13 cellular contexts compared by ENCODE assay signal in the genomic region with DNA sequence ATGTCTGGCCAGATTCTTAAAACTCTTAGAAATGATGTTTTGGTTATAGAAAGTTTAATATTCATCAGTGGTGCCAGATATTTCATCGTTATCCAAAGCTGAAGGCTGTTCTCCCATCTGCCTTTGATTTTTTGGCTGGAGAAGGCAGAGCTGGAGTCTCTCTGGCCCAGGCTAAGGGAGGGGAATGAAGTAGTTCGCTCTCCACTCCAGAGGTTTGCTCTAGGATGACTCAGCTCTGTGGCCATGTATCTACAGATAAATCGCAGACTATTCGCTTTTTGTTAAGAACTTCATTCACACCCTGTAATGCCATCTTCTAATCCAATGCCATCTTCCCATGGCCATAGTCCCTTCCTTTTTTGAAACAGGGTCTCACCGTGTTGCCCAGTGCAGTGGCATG. TPM values are rescaled to one million over a fixed set of nuclear protein-coding genes. Genes with fewer than 3 reads are reported as not detected.
DNase-seq lines count a peak whose midpoint lies in the region; ATAC-seq and TF ChIP-seq lines count a peak whose summit lies in the region.
"Had no signal": no experiment of that assay in that cellular context is flagged by ENCODE, and none has a peak within 500 bp of the region (broad histone marks: within the 10 kb centered on the region; RNA-seq: fewer than 3 reads in every experiment).

No MANE protein-coding gene starts in this region.

- no peaks in the 10 kb centered on the region for H3K4me1 ChIP-seq in PC-3 (ENCODE audit: insufficient read depth, low read length)

- H2AFZ ChIP-seq in PC-3 (ENCODE audit: low read length), result no peak overlapping the region

- CTCF ChIA-PET in PC-3 (lab: Charles Lee), result no interaction called here

- no peaks in the 10 kb centered on the region for H3K9me2 ChIP-seq in PC-3 (replicated peaks; ENCODE audit: low read length)

- H3K4me3 ChIP-seq in PC-3 (ENCODE audit: low read length) (no peak overlapping the region), fibroblast of mammary gland (ENCODE audit: control insufficient read depth, low read depth, low read length) (no peak overlapping the region)

- intact Hi-C loops in PC-3 (cut with micrococcal nuclease), result no loop called here

- H3K36me3 ChIP-seq in PC-3 (ENCODE audit: low read depth, low read length), result peaks cover 36% of the 10 kb centered on the region

- H3K4me2 ChIP-seq in PC-3 (ENCODE audit: low read length), result no peak overlapping the region

- TF ChIP-seq CTCF in PC-3 (conservative IDR thresholded peaks at IDR 0.05; ENCODE audit: low read depth, low read length) (no peak), fibroblast of mammary gland (conservative IDR thresholded peaks at IDR 0.05; ENCODE audit: control insufficient read depth, insufficient read depth, low read depth, low read length) (no peak)

- POLR2A ChIA-PET in PC-3 (lab: Charles Lee; ENCODE audit: unreplicated experiment), result no interaction called here

- no TSS peak for BruUV-seq in PC-3 (replicated peaks; lab: Mats Ljungman, UMichigan)

- H3K9me3 ChIP-seq in PC-3 (ENCODE audit: low read length), result no peaks in the 10 kb centered on the region

- no peaks in the 10 kb centered on the region for H3K27me3 ChIP-seq in PC-3 (ENCODE audit: low read length)

- DNase-seq in AG08396 (ENCODE audit: low spot score) (peak; percentile 78), PC-3 (no peak), fibroblast of mammary gland (ENCODE audit: low read depth) (peak; percentile 85), non-pigmented ciliary epithelial cell (ENCODE audit: low read depth) (peak; percentile 54), GOT3 (lab: John Stamatoyannopoulos, UW) (no peak)
- DNase-seq in activated CD4-positive, alpha-beta T cell treated with anti-CD3 and anti-CD28 coated beads, Interleukin-2, amount 50 U/mL, for 1 hour, result no peak
- DNase-seq: activated CD4-positive, alpha-beta T cell treated with anti-CD3 and anti-CD28 coated beads for 1 hour; activated naive CD8-positive, alpha-beta T cell treated with anti-CD3 and anti-CD28 coated beads, Interleukin-2, amount 10 ng/mL, durations not matched to agents 7 days and 5 days; erythroblast; NCI-H2171 treated with DMSO at 0.1 percent for 48 hours; stimulated activated naive B cell treated with anti-CD40 and anti-IgM and Interleukin-4, amounts not matched to agents 10 μg/mL and 1 μg/mL and 100 μg/mL, for 72 hours had no signal

- no peak overlapping the region for H3K27ac ChIP-seq in PC-3 (ENCODE audit: low read length)

- no peaks in the 10 kb centered on the region for H3F3A ChIP-seq in PC-3 (ENCODE audit: low read length, unreplicated experiment)

- no peak overlapping the region for H3K9ac ChIP-seq in PC-3 (ENCODE audit: low read length)

- no peaks in the 10 kb centered on the region for H3K79me2 ChIP-seq in PC-3 (ENCODE audit: low read length)

- ATAC-seq in PC-3 (peak; percentile 58; the same call in 1 of the 2 replicates), GM18520 (IDR thresholded peaks at IDR 0.05; ENCODE audit: unreplicated experiment) (no peak), GM18502 (IDR thresholded peaks at IDR 0.05; ENCODE audit: poor library complexity, unreplicated experiment) (no peak)
- ATAC-seq: stimulated activated naive B cell treated with anti-CD40 and anti-IgM and Interleukin-4, amounts not matched to agents 10 μg/mL and 1 μg/mL and 100 μg/mL, for 72 hours had no signal

- no peaks in the 10 kb centered on the region for H4K20me1 ChIP-seq in PC-3 (ENCODE audit: low read length)

RNA-seq across cellular contexts. Expression of a gene that starts 17.1 kb away (rescaled TPM):
- 66.8 and 78.6 TPM in 2 replicates for total RNA-seq in PC-3 (2014; rRNA removed)

RNA-seq across cellular contexts. Expression of a gene that starts 35.9 kb away (rescaled TPM):
- 20.2 and 28.3 TPM in 2 replicates for total RNA-seq in PC-3 (2014; rRNA removed)

Comparison
In these comparisons a context has a peak if more than half of its experiments do, and no peak if none do; other contexts are left out.
1. DNase-seq: peak in AG08396 (single experiment), fibroblast of mammary gland (single experiment) and non-pigmented ciliary epithelial cell (single experiment); none in PC-3 (single experiment), activated CD4-positive, alpha-beta T cell treated with anti-CD3 and anti-CD28 coated beads, Interleukin-2, amount 50 U/mL, for 1 hour (single experiment) and GOT3 (single experiment).